In genomic region chr21:10570803-10571202, GRCh38 we compare ENCODE assay signal across 15 cellular contexts. TPM values are rescaled to one million over a fixed set of nuclear protein-coding genes. Genes with fewer than 3 reads are reported as not detected.
DNase-seq lines count a peak whose midpoint lies in the region; ATAC-seq and TF ChIP-seq lines count a peak whose summit lies in the region.
"Not testable (repeated sequence)": the region's sequence is repeated elsewhere in the genome, so short reads cannot be mapped to it uniquely, and the experiment has no call there.
"Had no signal": no experiment of that assay in that cellular context is flagged by ENCODE, and none has a peak within 500 bp of the region (broad histone marks: within the 10 kb centered on the region; RNA-seq: fewer than 3 reads in every experiment).

No MANE protein-coding gene starts in this region.

- TF ChIP-seq CTCF in omental fat pad (IDR thresholded peaks at IDR 0.05); upper lobe of right lung (IDR thresholded peaks at IDR 0.05): not testable (repeated sequence)

- 38% methylated on average over 2 of the region's 2 CpGs for WGBS in right cardiac atrium
- no CpG with 5 or more reads among the region's 2 CpGs for WGBS in mesendoderm (ENCODE audit: extremely low coverage, insufficient coverage, low lambda C conversion rate)

- not testable (repeated sequence) for H2BK120ac ChIP-seq in mesendoderm (ENCODE audit: low read depth, low read length)

- H3K9ac ChIP-seq in HUES6 (ENCODE audit: low read length); Karpas-422 (ENCODE audit: low read length); mesendoderm (ENCODE audit: low read length): not testable (repeated sequence)

- H2BK15ac ChIP-seq in mesendoderm (replicated peaks; ENCODE audit: low read depth): not testable (repeated sequence)

- H3K4me1 ChIP-seq in HUES6 (ENCODE audit: control insufficient read depth, insufficient read depth, low read length); Karpas-422 (ENCODE audit: low read length); right cardiac atrium (ENCODE audit: control insufficient read depth, insufficient read depth, low read length); mesendoderm (ENCODE audit: control insufficient read depth, low read depth, low read length); upper lobe of right lung: not testable (repeated sequence)

- H3K36me3 ChIP-seq in HUES6 (ENCODE audit: control insufficient read depth, insufficient read depth, low read length); Karpas-422 (ENCODE audit: insufficient read depth, low read length); mesendoderm (ENCODE audit: control insufficient read depth, insufficient read depth, low read length); upper lobe of right lung: not testable (repeated sequence)

- H3K56ac ChIP-seq in mesendoderm (ENCODE audit: low read length): not testable (repeated sequence)

- not testable (repeated sequence) for H3K79me1 ChIP-seq in mesendoderm (ENCODE audit: low read length)

- not testable (repeated sequence) for H3K79me2 ChIP-seq in Karpas-422 (ENCODE audit: low read length); mesendoderm (ENCODE audit: control insufficient read depth, insufficient read depth, low read length)

- not testable (repeated sequence) for H2BK5ac ChIP-seq in mesendoderm (ENCODE audit: low read length)

- H3K9me2 ChIP-seq in Karpas-422 (replicated peaks; ENCODE audit: insufficient read depth, low read length): not testable (repeated sequence)

- intact Hi-C loops in right cardiac atrium (cut with DNase I); upper lobe of right lung (cut with DNase I): not testable (repeated sequence)

- H3K23ac ChIP-seq in mesendoderm (ENCODE audit: low read length): not testable (repeated sequence)

- H4K8ac ChIP-seq in mesendoderm (ENCODE audit: low read depth, low read length): not testable (repeated sequence)

- H2AFZ ChIP-seq in Karpas-422 (ENCODE audit: low read length): not testable (repeated sequence)

- H3K4ac ChIP-seq in mesendoderm (ENCODE audit: low read depth, low read length): not testable (repeated sequence)

- not testable (repeated sequence) for H4K5ac ChIP-seq in mesendoderm (ENCODE audit: low read length)

- 0 out of 2 replicates have a peak overlapping the region, but pooled peaks have one; percentile 14 for H3K4me3 ChIP-seq in HUES6 (ENCODE audit: low read depth, low read length)
- 0 out of 2 replicates have a peak overlapping the region, but pooled peaks have one; percentile 13 for H3K4me3 ChIP-seq in Karpas-422 (ENCODE audit: low read length)
- not testable (repeated sequence) for H3K4me3 ChIP-seq in right cardiac atrium (ENCODE audit: low read length); upper lobe of right lung
- H3K4me3 ChIP-seq in mesendoderm (ENCODE audit: low read length): peak overlapping the region; percentile 18

- H3K9me3 ChIP-seq in HUES6 (ENCODE audit: control insufficient read depth, insufficient read depth, low read depth, low read length): peaks cover 80% of the 10 kb centered on the region
- H3K9me3 ChIP-seq in Karpas-422 (ENCODE audit: low read length): peaks cover 42% of the 10 kb centered on the region
- not testable (repeated sequence) for H3K9me3 ChIP-seq in right cardiac atrium (ENCODE audit: control insufficient read depth, low read length)
- H3K9me3 ChIP-seq in upper lobe of right lung: peaks cover 27% of the 10 kb centered on the region

- not testable (repeated sequence) for H3K18ac ChIP-seq in mesendoderm (ENCODE audit: low read length)

- not testable (repeated sequence) for H4K20me1 ChIP-seq in Karpas-422 (ENCODE audit: insufficient read depth, low read depth, low read length)

- not testable (repeated sequence) for H3K4me2 ChIP-seq in Karpas-422 (ENCODE audit: low read depth, low read length, poor library complexity, severe bottlenecking); mesendoderm (ENCODE audit: low read length)

- not testable (repeated sequence) for DNase-seq in Karpas-422; right cardiac atrium; mesendoderm; omental fat pad (ENCODE audit: low spot score); upper lobe of right lung

- H3K27me3 ChIP-seq in HUES6 (ENCODE audit: control insufficient read depth, insufficient read depth, low read length); Karpas-422 (ENCODE audit: low read length); right cardiac atrium (ENCODE audit: control insufficient read depth, insufficient read depth); mesendoderm (ENCODE audit: insufficient read depth, low read length, poor library complexity); upper lobe of right lung: not testable (repeated sequence)

- H2AK5ac ChIP-seq in mesendoderm (ENCODE audit: low read length): not testable (repeated sequence)

- peak; percentile 15 for ATAC-seq in esophagus mucosa
- peak; percentile 22 to 40 for ATAC-seq in right cardiac atrium
- peak; percentile 4 for ATAC-seq in omental fat pad (ENCODE audit: low FRiP score)
- ATAC-seq in upper lobe of right lung: peak; percentile 37

- not testable (repeated sequence) for H3K27ac ChIP-seq in HUES6 (ENCODE audit: low read depth, low read length); Karpas-422 (ENCODE audit: low read length); right cardiac atrium (ENCODE audit: low read length); mesendoderm (ENCODE audit: low read depth, low read length); upper lobe of right lung

RNA-seq across cellular contexts. Expression of gene TPTE, which starts 49.4 kb away (rescaled TPM):
- total RNA-seq in Karpas-422 (2014; rRNA removed; shearing (Covaris generic); ENCODE audit: low replicate concordance): not detected in 2 replicates
- total RNA-seq in esophagus mucosa (not detected), right cardiac atrium (not detected), omental fat pad (not detected), upper lobe of right lung (not detected)
- not detected for polyA plus RNA-seq in right cardiac atrium
- polyA plus RNA-seq in mesendoderm (2013, experiment 1 of 2): not detected
- polyA plus RNA-seq in mesendoderm (2013, experiment 2 of 2): not detected
- total RNA-seq: A673; CD4-positive, alpha-beta memory T cell; CD4-positive, CD25-positive, alpha-beta regulatory T cell; CD8-positive, alpha-beta memory T cell; G401; GM12878 had no signal
- polyA plus RNA-seq: AG04450; CD14-positive monocyte; CD4-positive, alpha-beta memory T cell; CD4-positive, CD25-positive, alpha-beta regulatory T cell; CD8-positive, alpha-beta memory T cell had no signal
